15 cellular contexts compared by ENCODE assay signal in the genomic region with DNA sequence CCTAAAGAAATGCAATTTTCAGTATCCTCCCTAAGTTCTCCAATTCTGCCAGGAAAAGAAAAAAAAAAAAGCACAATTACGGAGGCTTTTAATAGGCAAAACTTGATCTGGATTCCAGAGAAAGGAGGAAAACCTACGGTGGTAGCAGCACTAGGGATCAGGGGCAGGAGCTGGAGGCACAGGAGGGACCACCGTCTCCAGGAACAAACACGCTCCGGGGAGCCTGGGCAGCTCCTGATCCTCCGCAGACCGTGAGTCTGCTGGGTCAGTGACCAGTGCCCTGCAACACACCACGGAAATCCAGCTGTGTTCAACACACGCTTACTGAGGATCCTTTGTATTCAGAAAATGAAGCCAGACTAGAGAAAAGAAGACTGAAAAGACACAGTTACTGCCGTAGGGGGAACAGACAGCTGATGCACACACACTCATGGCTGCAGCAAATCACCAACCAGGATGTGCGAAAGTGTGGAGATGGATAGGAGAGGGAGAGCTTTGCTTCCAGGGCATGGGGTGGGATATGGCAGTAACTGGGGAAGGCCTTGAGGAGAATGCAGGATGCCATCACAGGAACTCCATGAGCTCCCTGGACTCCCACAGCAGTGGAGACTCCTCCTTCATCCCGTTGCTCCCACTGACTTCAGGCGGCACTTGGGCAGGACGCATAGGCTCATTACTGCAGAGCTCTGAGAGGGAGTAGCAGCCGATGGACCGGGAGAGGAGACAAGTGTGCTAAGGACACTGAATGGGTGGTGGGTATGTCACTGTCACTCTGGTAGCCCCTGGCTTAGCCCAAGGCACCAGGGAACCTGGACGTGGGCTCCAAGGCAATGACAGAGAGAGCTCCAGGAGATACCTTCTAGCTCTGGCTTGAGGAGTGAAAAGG.
"Had no signal": no experiment of that assay in that cellular context is flagged by ENCODE, and none has a peak within 500 bp of the region (broad histone marks: within the 10 kb centered on the region; RNA-seq: fewer than 3 reads in every experiment).

No MANE protein-coding gene starts in this region.

- DNase-seq: activated CD4-positive, alpha-beta memory T cell treated with anti-CD3 and anti-CD28 coated beads, Interleukin-2, amount 10 ng/mL, durations not matched to agents 7 days and 5 days; activated CD4-positive, alpha-beta T cell treated with anti-CD3 and anti-CD28 coated beads, Interleukin-2, amount 10 ng/mL, durations not matched to agents 24 days and 14 days; activated naive CD4-positive, alpha-beta T cell treated with Interleukin-2 at 50 U/mL for 16 hours; activated naive CD8-positive, alpha-beta T cell treated with anti-CD3 and anti-CD28 coated beads for 36 hours; heart right ventricle; kidney; left ventricle myocardium inferior; midbrain; natural killer cell; nucleus accumbens; stimulated activated CD4-positive, alpha-beta T cell treated with anti-CD3 and anti-CD28 coated beads, Interleukin-4, amount 100 ng/mL, for 1 hour; stimulated activated naive CD4-positive, alpha-beta T cell; testis; trophoblast cell had no signal

- ATAC-seq: activated CD4-positive, CD25-positive, alpha-beta regulatory T cell treated with anti-CD3 and anti-CD28 coated beads, Interleukin-2, amount 50 U/mL, for 24 hours; heart right ventricle; natural killer cell had no signal
